29 cellular contexts compared by ENCODE assay signal in the genomic region with DNA sequence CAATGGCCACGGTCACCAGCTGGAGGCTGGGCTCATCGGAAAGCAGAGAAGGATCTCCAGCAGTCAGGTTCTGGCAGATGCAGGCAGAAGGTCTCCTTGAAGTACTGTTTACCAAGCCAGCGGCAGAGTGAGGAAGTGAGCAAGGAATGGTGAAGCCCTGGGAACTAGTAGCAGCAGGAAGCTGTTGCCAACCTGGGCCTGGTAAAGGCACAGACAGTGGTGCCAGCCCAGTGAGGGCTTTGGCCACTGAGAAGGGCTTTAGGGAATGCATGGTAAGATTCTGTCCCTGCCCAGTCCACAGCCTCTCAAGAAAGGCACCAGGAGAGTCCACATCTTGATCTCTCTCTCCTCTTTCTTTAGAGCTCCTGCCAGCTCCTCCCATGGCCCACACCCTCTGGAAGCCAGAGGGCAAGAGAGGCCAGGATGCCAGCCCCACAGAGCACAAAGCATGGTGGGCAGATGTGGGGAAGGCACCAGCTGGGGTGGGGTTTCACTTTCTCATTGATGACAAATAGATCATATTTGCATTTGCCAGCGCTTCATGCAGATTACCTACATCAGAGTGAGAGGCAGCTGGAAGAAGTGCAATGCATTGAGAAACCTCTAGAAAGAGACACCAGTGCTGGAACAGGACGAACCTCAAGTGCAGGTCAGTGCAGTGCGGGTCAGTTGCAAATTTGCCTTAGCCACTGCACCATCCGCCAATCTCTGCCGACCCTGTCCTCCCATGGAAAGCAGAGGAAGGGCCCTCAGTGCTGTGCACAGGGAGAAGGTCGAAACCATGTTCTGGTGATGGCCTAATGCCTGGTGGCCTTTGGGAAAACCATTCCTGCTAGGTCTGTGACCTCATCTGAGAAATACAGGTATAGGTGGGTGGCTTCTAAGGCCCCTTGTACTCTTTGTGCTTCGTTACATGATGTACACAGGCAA.
"Had no signal": no experiment of that assay in that cellular context is flagged by ENCODE, and none has a peak within 500 bp of the region (broad histone marks: within the 10 kb centered on the region; RNA-seq: fewer than 3 reads in every experiment).

No MANE protein-coding gene starts in this region.

- H3K4me1 Mint-ChIP-seq: activated CD4-positive, alpha-beta memory T cell treated with anti-CD3 and anti-CD28 coated beads, Interleukin-2, amount 10 ng/mL, durations not matched to agents 7 days and 5 days; activated CD4-positive, alpha-beta T cell treated with anti-CD3 and anti-CD28 coated beads, Interleukin-2, amount 10 ng/mL, durations not matched to agents 7 days and 5 days had no signal

- H3K9me3 ChIP-seq: adrenal gland, body of pancreas, gastroesophageal sphincter had no signal

- H3K27ac ChIP-seq: adrenal gland, body of pancreas, esophagus squamous epithelium, gastroesophageal sphincter had no signal

- H3K27me3 Mint-ChIP-seq: activated CD4-positive, alpha-beta memory T cell treated with anti-CD3 and anti-CD28 coated beads, Interleukin-2, amount 10 ng/mL, durations not matched to agents 7 days and 5 days; activated T-cell treated with anti-CD3 and anti-CD28 coated beads, Interleukin-2, amount 50 U/mL, for 24 hours had no signal

- DNase-seq: activated CD4-positive, alpha-beta memory T cell treated with anti-CD3 and anti-CD28 coated beads, Interleukin-2, amount 10 ng/mL, durations not matched to agents 7 days and 5 days; activated CD4-positive, alpha-beta T cell treated with anti-CD3 and anti-CD28 coated beads for 1 hour; activated CD4-positive, alpha-beta T cell treated with anti-CD3 and anti-CD28 coated beads for 4 hours; activated CD4-positive, alpha-beta T cell treated with anti-CD3 and anti-CD28 coated beads, Interleukin-2, amount 10 ng/mL, durations not matched to agents 7 days and 5 days; activated CD4-positive, alpha-beta T cell treated with anti-CD3 and anti-CD28 coated beads, Interleukin-2, amount 50 U/mL, for 4 hours; activated CD4-positive, CD25-positive, alpha-beta regulatory T cell; activated CD8-positive, alpha-beta memory T cell treated with anti-CD3 and anti-CD28 coated beads, Interleukin-2, amount 50 U/mL, for 48 hours; activated effector memory CD4-positive, alpha-beta T cell treated with Interleukin-2 at 50 U/mL for 16 hours; activated gamma-delta T cell treated with Interleukin-2 at 50 U/mL for 16 hours; activated naive CD4-positive, alpha-beta T cell treated with anti-CD3 and anti-CD28 coated beads, Interleukin-2, amount 50 U/mL, for 16 hours; activated naive CD4-positive, alpha-beta T cell treated with Interleukin-2 at 50 U/mL for 16 hours; activated T-cell treated with anti-CD3 and anti-CD28 coated beads for 4 hours; activated T-cell treated with anti-CD3 and anti-CD28 coated beads, Interleukin-2, amount 50 U/mL, for 24 hours; activated T-cell treated with anti-CD3 and anti-CD28 coated beads, Interleukin-2, amount 50 U/mL, for 72 hours; adrenal gland; amygdala; aorta; body of pancreas; caudate nucleus; cortex of kidney; dermis blood vessel endothelial cell; effector CD4-positive, alpha-beta T cell; effector memory CD8-positive, alpha-beta T cell; erythroblast; esophagus squamous epithelium; foreskin melanocyte; T-helper 2 cell had no signal

- H3K27me3 ChIP-seq: adrenal gland, body of pancreas, esophagus squamous epithelium, gastroesophageal sphincter had no signal

- H3K9me3 Mint-ChIP-seq: activated CD4-positive, alpha-beta T cell treated with anti-CD3 and anti-CD28 coated beads, Interleukin-2, amount 10 ng/mL, durations not matched to agents 7 days and 5 days had no signal

- H3K4me3 Mint-ChIP-seq: activated CD4-positive, alpha-beta memory T cell treated with anti-CD3 and anti-CD28 coated beads, Interleukin-2, amount 10 ng/mL, durations not matched to agents 7 days and 5 days; activated CD4-positive, alpha-beta T cell treated with anti-CD3 and anti-CD28 coated beads, Interleukin-2, amount 10 ng/mL, durations not matched to agents 7 days and 5 days; activated naive CD8-positive, alpha-beta T cell; activated T-cell treated with anti-CD3 and anti-CD28 coated beads, Interleukin-2, amount 50 U/mL, for 24 hours; activated T-cell treated with anti-CD3 and anti-CD28 coated beads, Interleukin-2, amount 50 U/mL, for 72 hours; effector memory CD8-positive, alpha-beta T cell had no signal

- ATAC-seq: activated T-cell treated with anti-CD3 and anti-CD28 coated beads, Interleukin-2, amount 50 U/mL, for 72 hours; body of pancreas; effector memory CD8-positive, alpha-beta T cell; gastroesophageal sphincter had no signal

- H3K4me3 ChIP-seq: adrenal gland, body of pancreas, esophagus squamous epithelium, gastroesophageal sphincter had no signal

- H3K4me1 ChIP-seq: adrenal gland, body of pancreas, esophagus squamous epithelium, gastroesophageal sphincter had no signal

- H3K36me3 Mint-ChIP-seq: activated naive CD8-positive, alpha-beta T cell had no signal

- H3K27ac Mint-ChIP-seq: activated CD4-positive, alpha-beta memory T cell treated with anti-CD3 and anti-CD28 coated beads, Interleukin-2, amount 10 ng/mL, durations not matched to agents 7 days and 5 days; activated CD4-positive, alpha-beta T cell treated with anti-CD3 and anti-CD28 coated beads, Interleukin-2, amount 10 ng/mL, durations not matched to agents 7 days and 5 days; activated naive CD8-positive, alpha-beta T cell; activated T-cell treated with anti-CD3 and anti-CD28 coated beads, Interleukin-2, amount 50 U/mL, for 24 hours; activated T-cell treated with anti-CD3 and anti-CD28 coated beads, Interleukin-2, amount 50 U/mL, for 72 hours; effector memory CD8-positive, alpha-beta T cell had no signal

- H3K36me3 ChIP-seq: adrenal gland, esophagus squamous epithelium, gastroesophageal sphincter had no signal
